1 cellular context compared by ENCODE assay signal in genomic region chr11:65899356-65900124, GRCh38.
TF ChIP-seq lines count a peak whose summit lies in the region.

No MANE protein-coding gene starts in this region.

TF ChIP-seq in endothelial cell of umbilical vein, 7 proteins besides CTCF, POLR2A, EP300 and RAD21:
- TF ChIP-seq FOS (IDR thresholded peaks at IDR 0.05; ENCODE audit: borderline replicate concordance, insufficient read depth, low read length) (peak; percentile 95), MAX (IDR thresholded peaks at IDR 0.05; ENCODE audit: insufficient read depth, insufficient read length) (peak; percentile 80), JUN (IDR thresholded peaks at IDR 0.05; ENCODE audit: borderline replicate concordance, insufficient read depth, insufficient read length, low read depth) (peak; percentile 24), MYC (IDR thresholded peaks at IDR 0.05; ENCODE audit: low read depth, low read length) (peak; percentile 98), EZH2 (IDR thresholded peaks at IDR 0.05; ENCODE audit: borderline replicate concordance, low read depth, low read length, severe bottlenecking) (no peak), GATA2 (IDR thresholded peaks at IDR 0.05; ENCODE audit: insufficient read depth, insufficient read length, low read depth, low read length) (no peak), POLR2AphosphoS5 (IDR thresholded peaks at IDR 0.05; ENCODE audit: insufficient read depth, low read depth, low read length) (peak; percentile 90)
TF ChIP-seq in endothelial cell of umbilical vein: peak in this region for 5.
